ENCODE assay signal across 21 cellular contexts in genomic region chr14:89902876-89903275, GRCh38. TPM values are rescaled to one million over a fixed set of nuclear protein-coding genes. Genes with fewer than 3 reads are reported as not detected.
DNase-seq lines count a peak whose midpoint lies in the region; ATAC-seq, FAIRE-seq and TF ChIP-seq lines count a peak whose summit lies in the region.
"Had no signal": no experiment of that assay in that cellular context is flagged by ENCODE, and none has a peak within 500 bp of the region (broad histone marks: within the 10 kb centered on the region; RNA-seq: fewer than 3 reads in every experiment).

No MANE protein-coding gene starts in this region.

- 50% methylated on average over 4 of the region's 4 CpGs for WGBS in liver
- WGBS in HepG2 (ENCODE audit: low lambda C conversion rate) = 94% methylated on average over 4 of the region's 4 CpGs

- FAIRE-seq in HepG2 (lab: Jason Lieb, UNC) = no peak

- H3K4me1 ChIP-seq in liver (ENCODE audit: control insufficient read depth in 4 of 4, insufficient read depth in 4 of 4, low read length in 3 of 4) (peaks cover 0 to 3% (median 0%) of the 10 kb centered on the region in 4 donors), HepG2 (ENCODE audit: insufficient read depth, low read length) (peaks cover 9% of the 10 kb centered on the region), skeletal muscle tissue (ENCODE audit: control insufficient read depth in 3 of 3, insufficient read depth in 3 of 3, low read length in 3 of 3) (no peaks in the 10 kb centered on the region)
- H3K4me1 ChIP-seq: uterus had no signal

- no peak overlapping the region for H3K27ac Mint-ChIP-seq in central memory CD8-positive, alpha-beta T cell (ENCODE audit: low read depth)
- H3K27ac Mint-ChIP-seq: activated CD4-positive, alpha-beta memory T cell treated with anti-CD3 and anti-CD28 coated beads, Interleukin-2, amount 10 ng/mL, durations not matched to agents 7 days and 5 days; natural killer cell had no signal

- H3K4me2 ChIP-seq in HepG2 (ENCODE audit: low read depth, low read length) = no peak overlapping the region

- no peak overlapping the region for H2AFZ ChIP-seq in HepG2 (ENCODE audit: low read length)

- H3K4me3 Mint-ChIP-seq in central memory CD8-positive, alpha-beta T cell = peak overlapping the region; percentile 53
- H3K4me3 Mint-ChIP-seq: activated CD4-positive, alpha-beta memory T cell treated with anti-CD3 and anti-CD28 coated beads, Interleukin-2, amount 10 ng/mL, durations not matched to agents 7 days and 5 days; natural killer cell had no signal

- H4K20me1 ChIP-seq in HepG2 (ENCODE audit: insufficient read depth, low read length) = no peaks in the 10 kb centered on the region

- no peaks in the 10 kb centered on the region for H3K9me3 Mint-ChIP-seq in central memory CD8-positive, alpha-beta T cell
- H3K9me3 Mint-ChIP-seq: activated CD4-positive, alpha-beta memory T cell treated with anti-CD3 and anti-CD28 coated beads, Interleukin-2, amount 10 ng/mL, durations not matched to agents 7 days and 5 days; natural killer cell had no signal

- H3K36me3 Mint-ChIP-seq in central memory CD8-positive, alpha-beta T cell (ENCODE audit: insufficient read depth) = no peaks in the 10 kb centered on the region
- H3K36me3 Mint-ChIP-seq: natural killer cell had no signal

- no peak for ATAC-seq in HepG2
- no peak for ATAC-seq in central memory CD8-positive, alpha-beta T cell (replicated peaks; ENCODE audit: extremely low read depth, poor library complexity, severe bottlenecking)
- ATAC-seq in GM21619 (IDR thresholded peaks at IDR 0.05; ENCODE audit: unreplicated experiment) = no peak
- ATAC-seq in HG03139 (IDR thresholded peaks at IDR 0.05; ENCODE audit: unreplicated experiment) = no peak
- ATAC-seq: heart right ventricle, natural killer cell had no signal

- H3K79me2 ChIP-seq in HepG2 (ENCODE audit: insufficient read depth, low read length) = no peaks in the 10 kb centered on the region

- CTCF ChIA-PET in HepG2 (lab: Yijun Ruan, JAX; ENCODE audit: low intra/inter-chr PET ratio, low total read pairs) = no interaction called here

- H3K27ac ChIP-seq in liver (ENCODE audit: low read depth in 1 of 2, low read length in 2 of 2) (peak overlapping the region; percentile 29 to 38), HepG2 (ENCODE audit: extremely low read length, insufficient read depth, low read length) (no peak overlapping the region), skeletal muscle tissue (ENCODE audit: low read depth, low read length) (no peak overlapping the region)
- H3K27ac ChIP-seq: heart right ventricle, HL-60, skin epidermis, uterus, WERI-Rb-1 had no signal

- TF ChIP-seq EP300 in HepG2 (IDR thresholded peaks at IDR 0.05; ENCODE audit: low read depth in 2 of 2, low read length in 2 of 2) (no peak), HepG2 (CRISPR knock-in tag; IDR thresholded peaks at IDR 0.05; ENCODE audit: borderline replicate concordance) (no peak)

- intact Hi-C loops in HepG2 (cut with micrococcal nuclease; ENCODE audit: unreplicated experiment) = no loop called here

- H3K9ac ChIP-seq in liver (ENCODE audit: low read depth in 1 of 2, low read length in 2 of 2) (peak overlapping the region; percentile 33 to 82), HepG2 (ENCODE audit: insufficient read depth, low read depth, low read length) (no peak overlapping the region), skeletal muscle tissue (ENCODE audit: low read depth in 1 of 3, low read length in 3 of 3) (peak overlapping the region in 2 of 3 donors; percentile 13 to 25)

- POLR2A ChIA-PET in HepG2 (lab: Yijun Ruan, JAX) = no interaction called here

- H3K4me1 Mint-ChIP-seq in central memory CD8-positive, alpha-beta T cell = peaks cover 18% of the 10 kb centered on the region

- H3K9me3 ChIP-seq in liver (ENCODE audit: control insufficient read depth in 4 of 4, low read length in 3 of 4) (no peaks in the 10 kb centered on the region), HepG2 (ENCODE audit: low read length) (no peaks in the 10 kb centered on the region), skeletal muscle tissue (ENCODE audit: control insufficient read depth in 3 of 3, low read length in 3 of 3) (no peaks in the 10 kb centered on the region)
- H3K9me3 ChIP-seq: heart right ventricle, uterus had no signal

- peaks cover 14% of the 10 kb centered on the region for H3K27me3 Mint-ChIP-seq in central memory CD8-positive, alpha-beta T cell

- TF ChIP-seq CTCF in liver (IDR thresholded peaks at IDR 0.05; ENCODE audit: low read depth, low read length, missing input control) (no peak), HepG2 (CRISPR knock-in tag; IDR thresholded peaks at IDR 0.05) (no peak)

- no TSS peak for BruUV-seq in HepG2 (replicated peaks; lab: Mats Ljungman, UMichigan)

- H3K27me3 ChIP-seq in liver (ENCODE audit: control insufficient read depth in 4 of 4, insufficient read depth in 4 of 4, low read length in 3 of 4) (no peaks in the 10 kb centered on the region), HepG2 (ENCODE audit: control insufficient read depth in 1 of 2, insufficient read depth in 2 of 2, low read length in 2 of 2) (no peaks in the 10 kb centered on the region), skeletal muscle tissue (ENCODE audit: control insufficient read depth in 3 of 3, insufficient read depth in 3 of 3, low read length in 3 of 3) (no peaks in the 10 kb centered on the region)
- H3K27me3 ChIP-seq: heart right ventricle, uterus had no signal

- in situ Hi-C loops in HepG2 (cut with HindIII; ENCODE audit: extremely low pct_ligation_motif_present, low pct_unique_long_range_greater_than_20kb) = loop anchor here (10.0 to 25.0 kb wide), 3 partner anchors 118 to 666 kb away; partner anchors contain the start of gene FOXN3

- H3K4me3 ChIP-seq in liver (ENCODE audit: low read depth in 1 of 3, low read length in 3 of 3) (peak overlapping the region in 2 of 3 donors; percentile 11 to 37), HepG2 (replicated peaks in 1 of 3; ENCODE audit: insufficient read depth in 1 of 3, low read depth in 2 of 3, low read length in 3 of 3) (no peak overlapping the region), skeletal muscle tissue (ENCODE audit: low read length in 3 of 3) (no peak overlapping the region)
- H3K4me3 ChIP-seq: heart right ventricle, skin epidermis, uterus had no signal

- no peak for TF ChIP-seq POLR2A in HepG2 (IDR thresholded peaks at IDR 0.05; ENCODE audit: insufficient read depth in 1 of 2, low read depth in 2 of 2, low read length in 2 of 2)

- DNase-seq in HepG2 (ENCODE audit: low spot score) (no peak), NCI-H526 treated with DMSO at 0.1 percent for 48 hours (lab: John Stamatoyannopoulos, UW) (peak; percentile 63), HK-2 (ENCODE audit: unreplicated experiment) (no peak)
- DNase-seq in central memory CD8-positive, alpha-beta T cell (ENCODE audit: low spot score in 2 of 2) = no peak
- DNase-seq: activated CD4-positive, alpha-beta memory T cell treated with anti-CD3 and anti-CD28 coated beads, Interleukin-2, amount 10 ng/mL, durations not matched to agents 7 days and 5 days; caudate nucleus; effector CD4-positive, alpha-beta T cell; EL; H7; heart right ventricle; natural killer cell; posterior cingulate gyrus; stimulated activated CD4-positive, alpha-beta T cell treated with anti-CD3 and anti-CD28 coated beads, Interleukin-4, amount 100 ng/mL, for 1 hour; uterus; WERI-Rb-1 had no signal

- no peaks in the 10 kb centered on the region for H3K36me3 ChIP-seq in liver (ENCODE audit: control insufficient read depth in 4 of 4, insufficient read depth in 3 of 4, low read depth in 1 of 4, low read length in 3 of 4)
- H3K36me3 ChIP-seq in HepG2 (replicated peaks in 1 of 2; ENCODE audit: control insufficient read depth in 1 of 2, insufficient read depth in 2 of 2, low read length in 2 of 2) = no peaks in the 10 kb centered on the region; a peak in 1 of 5 replicates
- H3K36me3 ChIP-seq in skeletal muscle tissue (ENCODE audit: control insufficient read depth in 3 of 3, insufficient read depth in 3 of 3, low read length in 3 of 3) = no peaks in the 10 kb centered on the region
- H3K36me3 ChIP-seq: heart right ventricle, uterus, WERI-Rb-1 had no signal

- TF ChIP-seq RAD21 in liver (IDR thresholded peaks at IDR 0.05) (no peak), HepG2 (CRISPR knock-in tag; IDR thresholded peaks at IDR 0.05) (no peak)

RNA-seq across cellular contexts. Expression of gene EFCAB11, which starts 51.7 kb away (rescaled TPM):
- total RNA-seq in liver = 1 to 10 TPM; 2.8 to 4.0 TPM
- 1 to 10 TPM; 2.1 to 4.7 TPM for polyA plus RNA-seq in liver
- total RNA-seq in HepG2 (2016; rRNA removed; fragmentation: Illumina TruSeq; extraction: Trizol) = 31.5 and 46.5 TPM in 2 replicates
- total RNA-seq in HepG2 (2016; cell fraction: cytosol; rRNA removed; fragmentation: Illumina TruSeq; extraction: Trizol; ENCODE audit: low read depth) = 14.8 and 18.7 TPM in 2 replicates
- total RNA-seq in HepG2 (2016; cell fraction: insoluble cytoplasmic fraction; rRNA removed; fragmentation: Illumina TruSeq; extraction: Trizol) = 31.3 and 47.3 TPM in 2 replicates
- total RNA-seq in HepG2 (2016; cell fraction: membrane; rRNA removed; fragmentation: Illumina TruSeq; extraction: Trizol) = 12.9 and 13.7 TPM in 2 replicates
- total RNA-seq in HepG2 (2016; cell fraction: nucleus; rRNA removed; fragmentation: Illumina TruSeq; extraction: Trizol) = 19.0 and 21.0 TPM in 2 replicates
- 4.6 and 8.2 TPM in 2 replicates for polyA plus RNA-seq in HepG2 (2011; rRNA removed)
- 2.3 and 3.5 TPM in 2 replicates for polyA plus RNA-seq in HepG2 (2011; cell fraction: cytosol; rRNA removed)
- 1.2 and 1.6 TPM in 2 replicates for polyA plus RNA-seq in HepG2 (2011; cell fraction: nucleus; rRNA removed)
- 5.6 and 15.0 TPM in 2 replicates for polyA plus RNA-seq in HepG2 (2012)
- polyA plus RNA-seq in HepG2 (2016; cell fraction: cytosol; fragmentation: Illumina TruSeq; extraction: Trizol; ENCODE audit: low read depth) = 11.9 and 16.6 TPM in 2 replicates
- 46.2 and 47.9 TPM in 2 replicates for polyA plus RNA-seq in HepG2 (2016; cell fraction: insoluble cytoplasmic fraction; fragmentation: Illumina TruSeq; extraction: Trizol; ENCODE audit: low read depth)
- 14.1 and 16.6 TPM in 2 replicates for polyA plus RNA-seq in HepG2 (2016; cell fraction: membrane; fragmentation: Illumina TruSeq; extraction: Trizol; ENCODE audit: low read depth)
- polyA plus RNA-seq in HepG2 (2016; cell fraction: nucleus; fragmentation: Illumina TruSeq; extraction: Trizol; ENCODE audit: insufficient read depth, low read depth) = 17.2 and 19.3 TPM in 2 replicates
- 4.0 and 7.4 TPM in 2 replicates for polyA minus RNA-seq in HepG2 (2011; rRNA and poly(A)+ RNA removed; ENCODE audit: low replicate concordance)
- 2.3 and 3.3 TPM in 2 replicates for polyA minus RNA-seq in HepG2 (2011; cell fraction: cytosol; rRNA and poly(A)+ RNA removed)
- 9.8 and 12.6 TPM in 2 replicates for polyA minus RNA-seq in HepG2 (2011; cell fraction: nucleus; rRNA and poly(A)+ RNA removed)
- total RNA-seq in skeletal muscle tissue = 7.3 TPM

RNA-seq across cellular contexts. Expression of gene TDP1, which starts 52.9 kb away (rescaled TPM):
- total RNA-seq in liver (10 to 100 TPM in 1 of 2 donors, 1 to 10 TPM in 1; 5.1 to 10.6 TPM), HepG2 (2016; rRNA removed; fragmentation: Illumina TruSeq; extraction: Trizol) (31.2 and 33.6 TPM in 2 replicates), skeletal muscle tissue (12.5 TPM)
- polyA plus RNA-seq in liver (1 to 10 TPM; 3.3 to 3.4 TPM), HepG2 (2011; rRNA removed) (13.6 and 16.4 TPM in 2 replicates)
- 11.5 and 12.2 TPM in 2 replicates for total RNA-seq in HepG2 (2016; cell fraction: cytosol; rRNA removed; fragmentation: Illumina TruSeq; extraction: Trizol; ENCODE audit: low read depth)
- 31.8 and 36.0 TPM in 2 replicates for total RNA-seq in HepG2 (2016; cell fraction: insoluble cytoplasmic fraction; rRNA removed; fragmentation: Illumina TruSeq; extraction: Trizol)
- 18.3 and 22.5 TPM in 2 replicates for total RNA-seq in HepG2 (2016; cell fraction: membrane; rRNA removed; fragmentation: Illumina TruSeq; extraction: Trizol)
- total RNA-seq in HepG2 (2016; cell fraction: nucleus; rRNA removed; fragmentation: Illumina TruSeq; extraction: Trizol) = 26.6 and 30.6 TPM in 2 replicates
- polyA plus RNA-seq in HepG2 (2011; cell fraction: cytosol; rRNA removed) = 13.0 and 13.1 TPM in 2 replicates
- 12.2 and 16.4 TPM in 2 replicates for polyA plus RNA-seq in HepG2 (2011; cell fraction: nucleus; rRNA removed)
- polyA plus RNA-seq in HepG2 (2012) = 10.0 and 12.9 TPM in 2 replicates
- polyA plus RNA-seq in HepG2 (2016; cell fraction: cytosol; fragmentation: Illumina TruSeq; extraction: Trizol; ENCODE audit: low read depth) = 4.6 and 7.3 TPM in 2 replicates
- 29.7 and 30.3 TPM in 2 replicates for polyA plus RNA-seq in HepG2 (2016; cell fraction: insoluble cytoplasmic fraction; fragmentation: Illumina TruSeq; extraction: Trizol; ENCODE audit: low read depth)
- polyA plus RNA-seq in HepG2 (2016; cell fraction: membrane; fragmentation: Illumina TruSeq; extraction: Trizol; ENCODE audit: low read depth) = 12.8 and 13.0 TPM in 2 replicates
- 20.5 and 23.6 TPM in 2 replicates for polyA plus RNA-seq in HepG2 (2016; cell fraction: nucleus; fragmentation: Illumina TruSeq; extraction: Trizol; ENCODE audit: insufficient read depth, low read depth)
- 16.8 and 72.0 TPM in 2 replicates for polyA minus RNA-seq in HepG2 (2011; rRNA and poly(A)+ RNA removed; ENCODE audit: low replicate concordance)
- 12.2 and 16.0 TPM in 2 replicates for polyA minus RNA-seq in HepG2 (2011; cell fraction: cytosol; rRNA and poly(A)+ RNA removed)
- polyA minus RNA-seq in HepG2 (2011; cell fraction: nucleus; rRNA and poly(A)+ RNA removed) = 34.9 and 39.3 TPM in 2 replicates

Comparison
In these comparisons a context has a peak if more than half of its experiments do, and no peak if none do; other contexts are left out.
1. H3K27ac ChIP-seq: peak in liver (2 of 2); none in HepG2 (single experiment) and skeletal muscle tissue (single experiment).
2. H3K4me3 ChIP-seq: peak in liver (2 of 3); none in HepG2 (0 of 3) and skeletal muscle tissue (0 of 3).